In the genomic region with DNA sequence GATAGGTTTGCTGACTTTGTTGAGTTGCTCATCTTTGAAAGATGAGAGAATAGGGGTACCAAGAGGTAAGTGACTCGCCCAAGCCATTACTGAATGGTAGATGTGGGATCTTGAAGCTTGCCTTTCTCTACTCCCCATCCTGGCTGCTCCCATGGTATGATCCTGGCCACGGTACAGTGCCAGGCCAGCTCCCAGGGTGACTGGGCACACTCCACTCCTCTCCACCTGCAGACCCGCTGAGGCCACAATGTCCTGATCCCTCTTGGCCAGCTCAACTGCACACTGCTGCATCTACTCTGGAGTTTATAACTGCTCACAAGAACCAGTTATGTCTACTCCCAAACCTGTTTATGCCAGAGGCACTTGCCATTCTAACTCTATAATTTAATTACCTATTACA, we compare ENCODE assay signal across 20 cellular contexts. TPM values are rescaled to one million over a fixed set of nuclear protein-coding genes. Genes with fewer than 3 reads are reported as not detected.
DNase-seq lines count a peak whose midpoint lies in the region; ATAC-seq, FAIRE-seq and TF ChIP-seq lines count a peak whose summit lies in the region.
"Had no signal": no experiment of that assay in that cellular context is flagged by ENCODE, and none has a peak within 500 bp of the region (broad histone marks: within the 10 kb centered on the region; RNA-seq: fewer than 3 reads in every experiment).

No MANE protein-coding gene starts in this region.

- H3K4me2 ChIP-seq in BLaER1 (peak overlapping the region; percentile 12), smooth muscle cell (no peak overlapping the region)

- H4K20me1 ChIP-seq in BLaER1 (no peaks in the 10 kb centered on the region), smooth muscle cell (ENCODE audit: low read depth) (no peaks in the 10 kb centered on the region)

- no peak overlapping the region for H3K9ac ChIP-seq in BLaER1
- H3K9ac ChIP-seq in kidney (ENCODE audit: low read length in 2 of 2), result no peak overlapping the region
- no peak overlapping the region for H3K9ac ChIP-seq in smooth muscle cell (ENCODE audit: low read depth)

- ATAC-seq in upper lobe of right lung, result no peak
- ATAC-seq: CD8-positive, alpha-beta T cell had no signal

- H3K27ac ChIP-seq in BLaER1 (no peak overlapping the region), KOPT-K1 (ENCODE audit: low read depth, low read length, poor library complexity, severe bottlenecking) (peak overlapping the region; percentile 74), kidney (ENCODE audit: low read depth in 2 of 2, low read length in 2 of 2) (no peak overlapping the region), upper lobe of right lung (no peak overlapping the region), smooth muscle cell (ENCODE audit: low read depth) (no peak overlapping the region), suprapubic skin (no peak overlapping the region)

- H3K4me1 ChIP-seq in BLaER1, result peaks cover 67% of the 10 kb centered on the region
- no peaks in the 10 kb centered on the region for H3K4me1 ChIP-seq in kidney (ENCODE audit: control insufficient read depth in 1 of 2, insufficient read depth in 1 of 2, low read depth in 1 of 2, low read length in 2 of 2)
- no peaks in the 10 kb centered on the region for H3K4me1 ChIP-seq in upper lobe of right lung
- H3K4me1 ChIP-seq in smooth muscle cell (ENCODE audit: low read depth), result no peaks in the 10 kb centered on the region
- no peaks in the 10 kb centered on the region for H3K4me1 ChIP-seq in suprapubic skin

- H3F3A ChIP-seq in smooth muscle cell (ENCODE audit: low read depth), result no peaks in the 10 kb centered on the region

- no peak for TF ChIP-seq CTCF in kidney (IDR thresholded peaks at IDR 0.05; ENCODE audit: borderline replicate concordance, extremely low read depth, insufficient read depth)
- no peak for TF ChIP-seq CTCF in upper lobe of right lung (IDR thresholded peaks at IDR 0.05)
- TF ChIP-seq CTCF in smooth muscle cell (IDR thresholded peaks at IDR 0.05; ENCODE audit: borderline replicate concordance, insufficient read depth, poor library complexity, severe bottlenecking), result no peak
- TF ChIP-seq CTCF in suprapubic skin (IDR thresholded peaks at IDR 0.05), result no peak

- intact Hi-C loops in kidney (cut with DNase I) (no loop called here), upper lobe of right lung (cut with DNase I) (no loop called here)

- no peaks in the 10 kb centered on the region for H3K27me3 ChIP-seq in BLaER1
- no peaks in the 10 kb centered on the region for H3K27me3 ChIP-seq in upper lobe of right lung
- H3K27me3 ChIP-seq in smooth muscle cell (ENCODE audit: low read depth), result peaks cover 5% of the 10 kb centered on the region
- H3K27me3 ChIP-seq in MG63, result no peaks in the 10 kb centered on the region
- H3K27me3 ChIP-seq in suprapubic skin, result no peaks in the 10 kb centered on the region

- FAIRE-seq in kidney (lab: Jason Lieb, UNC), result no peak
- FAIRE-seq: A204.1, D721Med, GM12892, GM19239 had no signal

- H3K9me3 ChIP-seq in BLaER1 (no peaks in the 10 kb centered on the region), KOPT-K1 (ENCODE audit: insufficient read depth, low read length, poor library complexity, severe bottlenecking) (no peaks in the 10 kb centered on the region), kidney (ENCODE audit: control insufficient read depth in 1 of 2, low read length in 2 of 2) (no peaks in the 10 kb centered on the region), upper lobe of right lung (no peaks in the 10 kb centered on the region), smooth muscle cell (replicated peaks; ENCODE audit: low read depth) (no peaks in the 10 kb centered on the region), MG63 (no peaks in the 10 kb centered on the region), suprapubic skin (no peaks in the 10 kb centered on the region)

- H3K36me3 ChIP-seq in BLaER1 (no peaks in the 10 kb centered on the region), KOPT-K1 (ENCODE audit: insufficient read depth, low read length) (peaks cover 58% of the 10 kb centered on the region), kidney (ENCODE audit: control insufficient read depth in 1 of 2, insufficient read depth in 2 of 2, low read length in 2 of 2) (no peaks in the 10 kb centered on the region), upper lobe of right lung (no peaks in the 10 kb centered on the region), smooth muscle cell (ENCODE audit: low read depth) (no peaks in the 10 kb centered on the region), MG63 (no peaks in the 10 kb centered on the region), suprapubic skin (no peaks in the 10 kb centered on the region)

- TF ChIP-seq POLR2A in suprapubic skin (IDR thresholded peaks at IDR 0.05), result no peak

- DNase-seq in kidney, result peak; percentile 32
- DNase-seq in upper lobe of right lung, result peak; percentile 23
- DNase-seq in smooth muscle cell (lab: John Stamatoyannopoulos, UW; ENCODE audit: unreplicated experiment), result no peak
- DNase-seq in MG63, result no peak
- DNase-seq in suprapubic skin (ENCODE audit: low spot score in 2 of 2), result no peak
- DNase-seq: CD8-positive, alpha-beta T cell; COR-L47; DMS153; DMS79 treated with DMSO at 0.1 percent for 48 hours; EL; GDM1; GOT3; H9 had no signal

- H3K79me2 ChIP-seq in smooth muscle cell (ENCODE audit: low read depth), result no peaks in the 10 kb centered on the region

- WGBS in smooth muscle cell (ENCODE audit: low lambda C conversion rate), result 94% methylated on average over 3 of the region's 3 CpGs
- WGBS in suprapubic skin, result 92% methylated on average over 3 of the region's 3 CpGs

- H3K4me3 ChIP-seq in BLaER1, result no peak overlapping the region
- H3K4me3 ChIP-seq in kidney (ENCODE audit: low read length in 2 of 2), result no peak overlapping the region
- H3K4me3 ChIP-seq in upper lobe of right lung, result no peak overlapping the region
- H3K4me3 ChIP-seq in smooth muscle cell, result no peak overlapping the region
- no peak overlapping the region for H3K4me3 ChIP-seq in MG63
- H3K4me3 ChIP-seq in suprapubic skin, result no peak overlapping the region

- no peak for TF ChIP-seq EP300 in suprapubic skin (IDR thresholded peaks at IDR 0.05)

- no peak overlapping the region for H2AFZ ChIP-seq in smooth muscle cell (ENCODE audit: low read depth)

RNA-seq across cellular contexts. Expression of a gene that starts 25.9 kb away (rescaled TPM):
- 0.35 TPM for total RNA-seq in kidney
- 0.06 TPM for polyA plus RNA-seq in kidney (ENCODE audit: insufficient read depth, low read depth, low replicate concordance)
- 0.23 TPM for total RNA-seq in upper lobe of right lung
- total RNA-seq in smooth muscle cell, result 0.09 TPM in 1 of 2 replicates, not detected in the other
- 0.15 TPM in 1 of 2 replicates, not detected in the other for polyA plus RNA-seq in smooth muscle cell
- total RNA-seq in MG63 (2014; rRNA removed; shearing (Covaris generic); ENCODE audit: low replicate concordance), result not detected in 2 replicates
- total RNA-seq in suprapubic skin, result under 1 TPM in 3 of 4 donors, not detected in 1; 0.10 to 0.40 (median 0.11) TPM
- total RNA-seq: HT1080 had no signal

Comparison
In these comparisons a context has a peak if more than half of its experiments do, and no peak if none do; other contexts are left out.
1. DNase-seq: peak in kidney (single experiment) and upper lobe of right lung (single experiment); none in smooth muscle cell (single experiment), MG63 (single experiment) and suprapubic skin (0 of 2).